ENCODE assay signal across 20 cellular contexts in genomic region chr11:119839504-119840133, GRCh38.
DNase-seq lines count a peak whose midpoint lies in the region; ATAC-seq lines count a peak whose summit lies in the region.
"Had no signal": no experiment of that assay in that cellular context is flagged by ENCODE, and none has a peak within 500 bp of the region (broad histone marks: within the 10 kb centered on the region; RNA-seq: fewer than 3 reads in every experiment).

No MANE protein-coding gene starts in this region.

- H3K9me3 ChIP-seq in iPS-18c (ENCODE audit: control insufficient read depth, insufficient read depth, low read length) = no peaks in the 10 kb centered on the region

- DNase-seq in NCI-H146 (lab: John Stamatoyannopoulos, UW) (peak; percentile 20), NCI-H146 treated with DMSO at 0.1 percent for 48 hours (lab: John Stamatoyannopoulos, UW; ENCODE audit: unreplicated experiment) (no peak), NCI-H82 treated with DMSO at 0.1 percent for 48 hours (lab: John Stamatoyannopoulos, UW; ENCODE audit: unreplicated experiment) (peak; percentile 21), retina (peak; percentile 29), HT-29 (ENCODE audit: low spot score) (no peak), DMS114 treated with DMSO at 0.1 percent for 48 hours (lab: John Stamatoyannopoulos, UW; ENCODE audit: unreplicated experiment) (no peak)
- DNase-seq: 8988T; CD8-positive, alpha-beta T cell; DMS79; GM23248; HFFc6; NCI-H1105; NCI-H1930; NCI-H510A treated with DMSO at 0.1 percent for 48 hours; NK-92 treated with Interleukin-12 subunit alpha and Interleukin-12 subunit beta, amount 100 ng/mL, for 24 hours; OCI-M1; SIG-M5; SW 1271 had no signal

- 0 out of 2 replicates have a peak overlapping the region, but pooled peaks have one; percentile 12 for H3K4me3 ChIP-seq in iPS-18c (ENCODE audit: insufficient read depth, low read depth, low read length)
- H3K4me3 ChIP-seq: GM23248 had no signal

- no peak for ATAC-seq in HG03025 (IDR thresholded peaks at IDR 0.05; ENCODE audit: low FRiP score, unreplicated experiment)
- ATAC-seq: CD8-positive, alpha-beta T cell had no signal

Comparison
In these comparisons a context has a peak if more than half of its experiments do, and no peak if none do; other contexts are left out.
1. DNase-seq: peak in NCI-H146 (single experiment), NCI-H82 treated with DMSO at 0.1 percent for 48 hours (single experiment) and retina (single experiment); none in NCI-H146 treated with DMSO at 0.1 percent for 48 hours (single experiment), HT-29 (single experiment) and DMS114 treated with DMSO at 0.1 percent for 48 hours (single experiment).